ENCODE assay signal across 1 cellular context in genomic region chr16:21953541-21953902, GRCh38.
TF ChIP-seq lines count a peak whose summit lies in the region.

No MANE protein-coding gene starts in this region.

TF ChIP-seq in GM12878, 131 proteins besides CTCF, POLR2A, EP300 and RAD21 (continued from another document):
- TF ChIP-seq HCFC1 (IDR thresholded peaks at IDR 0.05; ENCODE audit: low read length): no peak
- no peak for TF ChIP-seq YY1 (IDR thresholded peaks at IDR 0.05; ENCODE audit: low read depth, low read length)
- TF ChIP-seq LARP7 (IDR thresholded peaks at IDR 0.05): peak; percentile 4; the same call in 1 of the 2 replicates
- TF ChIP-seq ESRRA (IDR thresholded peaks at IDR 0.05; ENCODE audit: low read length): peak; percentile 71; the same call in 1 of the 2 replicates
- peak; percentile 45 for TF ChIP-seq CUX1 (IDR thresholded peaks at IDR 0.05; ENCODE audit: insufficient replicate concordance, low read depth, low read length)
- 0 out of 2 replicates have a peak, but pooled peaks have one; percentile 17 for TF ChIP-seq SIN3A (IDR thresholded peaks at IDR 0.05; ENCODE audit: low read depth, low read length)
- 0 out of 2 replicates have a peak, but pooled peaks have one; percentile 1 for TF ChIP-seq HDGF (IDR thresholded peaks at IDR 0.05)
